In the genomic region with DNA sequence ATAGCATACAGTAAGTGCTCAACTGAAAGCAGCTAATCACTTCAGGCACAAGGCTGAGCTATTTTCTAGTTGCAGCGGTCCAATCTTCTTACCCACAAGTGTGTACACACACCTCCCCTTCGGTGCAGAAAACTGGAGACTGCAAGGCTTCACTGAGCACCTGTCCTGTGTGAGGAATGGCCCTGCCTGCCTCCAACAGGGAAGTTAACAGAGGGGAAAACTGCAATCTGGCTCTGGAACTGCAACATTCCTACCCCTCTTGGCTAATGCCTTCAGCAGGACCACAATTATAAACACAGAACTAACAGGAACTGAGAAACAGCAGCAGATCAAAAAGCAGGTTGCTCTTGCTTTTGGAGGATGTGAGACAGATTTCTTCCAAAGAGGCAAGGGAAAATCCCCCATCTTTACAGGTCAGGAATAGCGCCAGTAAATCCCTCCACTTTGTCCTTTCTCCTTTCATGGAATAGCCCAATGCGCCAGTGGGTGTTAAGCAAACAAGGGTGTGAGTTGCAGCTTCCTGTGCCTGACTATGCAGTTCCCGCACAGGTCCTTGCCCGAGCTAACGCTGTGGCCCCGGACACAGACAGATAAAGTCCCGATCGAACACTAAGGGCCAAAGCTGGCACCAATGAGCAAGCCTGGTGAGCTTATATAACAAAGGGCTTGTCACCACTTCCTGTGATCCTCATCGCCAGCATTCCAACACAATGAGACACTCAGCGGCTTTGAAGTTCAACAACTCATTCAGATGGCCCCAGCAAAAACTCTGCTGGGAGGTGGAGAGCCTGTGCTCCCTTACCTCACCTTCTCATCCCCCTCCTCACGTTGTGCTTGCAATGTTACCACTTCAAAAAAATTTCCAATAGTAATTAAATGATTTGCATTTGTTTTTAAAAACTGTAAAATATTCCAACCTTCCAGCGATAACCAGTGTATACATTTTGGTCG, we compare ENCODE assay signal across 9 cellular contexts. TPM values are rescaled to one million over a fixed set of nuclear protein-coding genes. Genes with fewer than 3 reads are reported as not detected.
DNase-seq lines count a peak whose midpoint lies in the region; ATAC-seq and TF ChIP-seq lines count a peak whose summit lies in the region.
"Had no signal": no experiment of that assay in that cellular context is flagged by ENCODE, and none has a peak within 500 bp of the region (broad histone marks: within the 10 kb centered on the region; RNA-seq: fewer than 3 reads in every experiment).

No MANE protein-coding gene starts in this region.

- intact Hi-C loops in ascending aorta (cut with DNase I): loop anchor here (1.0 to 10.0 kb wide), 3 partner anchors 19 to 583 kb away; a partner anchor contains a TSS
- intact Hi-C loops in right cardiac atrium (cut with DNase I): no loop called here
- intact Hi-C loops in activated CD4-positive, alpha-beta T cell treated with anti-CD3 and anti-CD28 coated beads, Interleukin-2, amount 10 ng/mL, durations not matched to agents 24 days and 14 days (cut with micrococcal nuclease): no loop called here

- in situ Hi-C loops in Caki2 (cut with HindIII; ENCODE audit: low pct_unique_long_range_greater_than_20kb, low sequenced_read_pairs): no loop called here

- H3K36me3 ChIP-seq in Karpas-422 (ENCODE audit: insufficient read depth, low read length): peaks cover 7% of the 10 kb centered on the region; the same call in 1 of the 2 replicates
- H3K36me3 ChIP-seq in ascending aorta: no peaks in the 10 kb centered on the region

- H3K4me1 ChIP-seq in Karpas-422 (ENCODE audit: low read length) (peaks cover 66% of the 10 kb centered on the region), ascending aorta (peaks cover 13 to 37% of the 10 kb centered on the region in 2 donors), right cardiac atrium (ENCODE audit: control insufficient read depth, insufficient read depth, low read length) (peaks cover 23% of the 10 kb centered on the region)

- no peak overlapping the region for H2AFZ ChIP-seq in Karpas-422 (ENCODE audit: low read length)

- H3K27me3 Mint-ChIP-seq in naive thymus-derived CD8-positive, alpha-beta T cell: peaks cover 0 to 4% (median 0%) of the 10 kb centered on the region in 5 donors
- H3K27me3 Mint-ChIP-seq in activated CD4-positive, alpha-beta T cell treated with anti-CD3 and anti-CD28 coated beads, Interleukin-2, amount 10 ng/mL, durations not matched to agents 24 days and 14 days: no peaks in the 10 kb centered on the region

- no peaks in the 10 kb centered on the region for H3K36me3 Mint-ChIP-seq in naive thymus-derived CD8-positive, alpha-beta T cell
- H3K36me3 Mint-ChIP-seq in activated CD4-positive, alpha-beta T cell treated with anti-CD3 and anti-CD28 coated beads, Interleukin-2, amount 10 ng/mL, durations not matched to agents 24 days and 14 days (ENCODE audit: low read depth): no peaks in the 10 kb centered on the region
- H3K36me3 Mint-ChIP-seq: IgD-negative memory B cell had no signal

- POLR2A ChIA-PET in naive thymus-derived CD8-positive, alpha-beta T cell (lab: Charles Lee): no interaction called here

- H3K79me2 ChIP-seq in Karpas-422 (ENCODE audit: low read length): peaks cover 87% of the 10 kb centered on the region

- H3K4me3 Mint-ChIP-seq in naive thymus-derived CD8-positive, alpha-beta T cell: no peak overlapping the region
- H3K4me3 Mint-ChIP-seq in activated CD4-positive, alpha-beta T cell treated with anti-CD3 and anti-CD28 coated beads, Interleukin-2, amount 10 ng/mL, durations not matched to agents 24 days and 14 days: no peak overlapping the region
- H3K4me3 Mint-ChIP-seq: IgD-negative memory B cell had no signal

- DNase-seq in Caki2 (ENCODE audit: low read depth): peak; percentile 89
- no peak for DNase-seq in Karpas-422
- peak in 1 of 2 donors; percentile 89 for DNase-seq in ascending aorta (ENCODE audit: low spot score in 2 of 2)
- peak; percentile 69 to 83 (median 79) for DNase-seq in right cardiac atrium
- peak; percentile 89 for DNase-seq in pulmonary artery endothelial cell (ENCODE audit: low read depth, low spot score)
- DNase-seq in naive thymus-derived CD8-positive, alpha-beta T cell: no peak
- no peak for DNase-seq in activated CD4-positive, alpha-beta T cell treated with anti-CD3 and anti-CD28 coated beads, Interleukin-2, amount 10 ng/mL, durations not matched to agents 24 days and 14 days

- H3K9ac ChIP-seq in Karpas-422 (ENCODE audit: low read length): no peak overlapping the region

- H3K27ac ChIP-seq in Karpas-422 (ENCODE audit: low read length): peak overlapping the region; percentile 28; the same call in 1 of the 2 replicates
- peak overlapping the region; percentile 76 to 85 for H3K27ac ChIP-seq in ascending aorta
- H3K27ac ChIP-seq in right cardiac atrium (ENCODE audit: low read length): peak overlapping the region; percentile 98

- peaks cover 0 to 8% (median 7%) of the 10 kb centered on the region in 4 donors for H3K4me1 Mint-ChIP-seq in naive thymus-derived CD8-positive, alpha-beta T cell
- peaks cover 5% of the 10 kb centered on the region for H3K4me1 Mint-ChIP-seq in activated CD4-positive, alpha-beta T cell treated with anti-CD3 and anti-CD28 coated beads, Interleukin-2, amount 10 ng/mL, durations not matched to agents 24 days and 14 days

- H3K27me3 ChIP-seq in Karpas-422 (ENCODE audit: low read length) (no peaks in the 10 kb centered on the region), ascending aorta (no peaks in the 10 kb centered on the region), right cardiac atrium (ENCODE audit: control insufficient read depth, insufficient read depth) (no peaks in the 10 kb centered on the region)

- TF ChIP-seq CTCF in ascending aorta (IDR thresholded peaks at IDR 0.05): no peak

- ATAC-seq in right cardiac atrium: peak; percentile 89 to 91
- no peak for ATAC-seq in naive thymus-derived CD8-positive, alpha-beta T cell
- ATAC-seq in HG03025 (IDR thresholded peaks at IDR 0.05; ENCODE audit: low FRiP score, unreplicated experiment): no peak

- H3K9me3 Mint-ChIP-seq in naive thymus-derived CD8-positive, alpha-beta T cell: no peaks in the 10 kb centered on the region
- no peaks in the 10 kb centered on the region for H3K9me3 Mint-ChIP-seq in activated CD4-positive, alpha-beta T cell treated with anti-CD3 and anti-CD28 coated beads, Interleukin-2, amount 10 ng/mL, durations not matched to agents 24 days and 14 days
- H3K9me3 Mint-ChIP-seq: IgD-negative memory B cell had no signal

- H3K9me2 ChIP-seq in Karpas-422 (replicated peaks; ENCODE audit: insufficient read depth, low read length): no peaks in the 10 kb centered on the region

- no peaks in the 10 kb centered on the region for H3K9me3 ChIP-seq in Karpas-422 (ENCODE audit: low read length)
- H3K9me3 ChIP-seq in ascending aorta: no peaks in the 10 kb centered on the region
- H3K9me3 ChIP-seq in right cardiac atrium (ENCODE audit: control insufficient read depth, low read length): no peaks in the 10 kb centered on the region

- 35% methylated on average over 15 of the region's 15 CpGs for WGBS in right cardiac atrium

- H3K4me3 ChIP-seq in Karpas-422 (ENCODE audit: low read length) (no peak overlapping the region), ascending aorta (peak overlapping the region; percentile 5 to 32), right cardiac atrium (ENCODE audit: low read length) (no peak overlapping the region)

- H3K27ac Mint-ChIP-seq in naive thymus-derived CD8-positive, alpha-beta T cell: peak overlapping the region in 2 of 10 donors; percentile 8 to 53
- H3K27ac Mint-ChIP-seq in activated CD4-positive, alpha-beta T cell treated with anti-CD3 and anti-CD28 coated beads, Interleukin-2, amount 10 ng/mL, durations not matched to agents 24 days and 14 days: no peak overlapping the region
- H3K27ac Mint-ChIP-seq: IgD-negative memory B cell had no signal

- H3K4me2 ChIP-seq in Karpas-422 (ENCODE audit: low read depth, low read length, poor library complexity, severe bottlenecking): no peak overlapping the region

- H4K20me1 ChIP-seq in Karpas-422 (ENCODE audit: insufficient read depth, low read depth, low read length): peaks cover 6% of the 10 kb centered on the region

RNA-seq across cellular contexts. Expression of a gene that starts 21.5 kb away (rescaled TPM):
- total RNA-seq in Caki2 (2014; rRNA removed; shearing (Covaris generic); ENCODE audit: low replicate concordance): 32.0 and 33.6 TPM in 2 replicates
- 27.1 and 42.8 TPM in 2 replicates for total RNA-seq in Karpas-422 (2014; rRNA removed; shearing (Covaris generic); ENCODE audit: low replicate concordance)
- 77.8 TPM for total RNA-seq in ascending aorta
- 10 to 100 TPM; 25.7 to 38.9 (median 31.0) TPM for total RNA-seq in right cardiac atrium
- 14.5 TPM for polyA plus RNA-seq in right cardiac atrium
- 17.3 and 20.2 TPM in 2 replicates for total RNA-seq in pulmonary artery endothelial cell
- 1 to 10 TPM in 1 of 2 experiments, under 1 TPM in 1; 0.91 to 1.2 TPM for total RNA-seq in naive thymus-derived CD8-positive, alpha-beta T cell
- polyA plus RNA-seq in naive thymus-derived CD8-positive, alpha-beta T cell: under 1 TPM; 0.20 to 0.54 (median 0.29) TPM
- 1.6 and 2.1 TPM in 2 replicates for total RNA-seq in activated CD4-positive, alpha-beta T cell treated with anti-CD3 and anti-CD28 coated beads, Interleukin-2, amount 10 ng/mL, durations not matched to agents 24 days and 14 days
- polyA plus RNA-seq: IgD-negative memory B cell had no signal

Comparison
In these comparisons a context has a peak if more than half of its experiments do, and no peak if none do; other contexts are left out.
1. DNase-seq: peak in Caki2 (single experiment), right cardiac atrium (3 of 3) and pulmonary artery endothelial cell (single experiment); none in Karpas-422 (single experiment), naive thymus-derived CD8-positive, alpha-beta T cell (0 of 10) and activated CD4-positive, alpha-beta T cell treated with anti-CD3 and anti-CD28 coated beads, Interleukin-2, amount 10 ng/mL, durations not matched to agents 24 days and 14 days (single experiment).
2. H3K27ac ChIP-seq: peak in every context shown above with its lines; median percentile 98 in right cardiac atrium; 80 in ascending aorta; 28 in Karpas-422.
3. H3K4me3 ChIP-seq: peak in ascending aorta (2 of 2); none in Karpas-422 (single experiment) and right cardiac atrium (single experiment).
4. ATAC-seq: peak in right cardiac atrium (2 of 2); none in naive thymus-derived CD8-positive, alpha-beta T cell (0 of 2) and HG03025 (single experiment).